16 cellular contexts compared by ENCODE assay signal in genomic region chr7:94054130-94054529, GRCh38. TPM values are rescaled to one million over a fixed set of nuclear protein-coding genes. Genes with fewer than 3 reads are reported as not detected.
A peak's percentile ranks its signal among the peaks of the same experiment; 100 is the strongest.
DNase-seq lines count a peak whose midpoint lies in the region; ATAC-seq lines count a peak whose summit lies in the region.
"Had no signal": no experiment of that assay in that cellular context is flagged by ENCODE, and none has a peak within 500 bp of the region (broad histone marks: within the 10 kb centered on the region; RNA-seq: fewer than 3 reads in every experiment).

No MANE protein-coding gene starts in this region.

- DNase-seq in DMS53 treated with DMSO at 0.1 percent for 48 hours (lab: John Stamatoyannopoulos, UW; ENCODE audit: unreplicated experiment) (peak; percentile 97), NCI-H2171 (lab: John Stamatoyannopoulos, UW) (peak; percentile 36), SHP77 (lab: John Stamatoyannopoulos, UW) (peak; percentile 4 to 13), left kidney (ENCODE audit: low read depth, low spot score) (peak; percentile 29), left lobe of liver (ENCODE audit: low spot score) (no peak), GOT3 (lab: John Stamatoyannopoulos, UW) (no peak)
- DNase-seq: activated CD8-positive, alpha-beta memory T cell treated with anti-CD3 and anti-CD28 coated beads, Interleukin-2, amount 50 U/mL, for 48 hours; AML-193; EL; hypothalamus; islet precursor cell; mammary epithelial cell; naive thymus-derived CD4-positive, alpha-beta T cell; stimulated activated CD4-positive, alpha-beta T cell treated with anti-CD3 and anti-CD28 coated beads, Interleukin-12 subunit alpha, Interleukin-12 subunit beta, amount 100 ng/mL, for 4 hours had no signal

- ATAC-seq in GM19452 (IDR thresholded peaks at IDR 0.05; ENCODE audit: unreplicated experiment) (no peak), left lobe of liver (no peak), HG02840 (IDR thresholded peaks at IDR 0.05; ENCODE audit: low FRiP score, unreplicated experiment) (no peak)
- ATAC-seq: naive thymus-derived CD4-positive, alpha-beta T cell had no signal

RNA-seq across cellular contexts. Expression of gene BET1, which starts 50.0 kb away (rescaled TPM):
- total RNA-seq in left lobe of liver: 17.1 TPM

Comparison
In these comparisons a context has a peak if more than half of its experiments do, and no peak if none do; other contexts are left out.
1. DNase-seq: peak in DMS53 treated with DMSO at 0.1 percent for 48 hours (single experiment), NCI-H2171 (single experiment), SHP77 (2 of 2) and left kidney (single experiment); none in left lobe of liver (single experiment) and GOT3 (single experiment).